Comparison of ENCODE assay signal across 28 cellular contexts in genomic region chr7:1703475-1704325, GRCh38. TPM values are rescaled to one million over a fixed set of nuclear protein-coding genes. Genes with fewer than 3 reads are reported as not detected.
A peak's percentile ranks its signal among the peaks of the same experiment; 100 is the strongest.
DNase-seq lines count a peak whose midpoint lies in the region; ATAC-seq, FAIRE-seq and TF ChIP-seq lines count a peak whose summit lies in the region.
"Had no signal": no experiment of that assay in that cellular context is flagged by ENCODE, and none has a peak within 500 bp of the region (broad histone marks: within the 10 kb centered on the region; RNA-seq: fewer than 3 reads in every experiment).

No MANE protein-coding gene starts in this region.

- H3K4me3 Mint-ChIP-seq in activated CD8-positive, alpha-beta T cell treated with anti-CD3 and anti-CD28 coated beads, Interleukin-2, amount 10 ng/mL, durations not matched to agents 7 days and 5 days: no peak overlapping the region
- H3K4me3 Mint-ChIP-seq: activated naive CD8-positive, alpha-beta T cell treated with anti-CD3 and anti-CD28 coated beads for 36 hours; activated T-cell treated with anti-CD3 and anti-CD28 coated beads, Interleukin-2, amount 50 U/mL, for 4 hours; brain; IgD-negative memory B cell; immature natural killer cell; stimulated activated naive CD8-positive, alpha-beta T cell treated with anti-CD3 and anti-CD28 coated beads, Interleukin-15, amount 100 ng/mL, for 72 hours; T-helper 1 cell treated with Interleukin-12 subunit alpha and Interleukin-12 subunit beta and Interleukin-4 antibody, amounts not matched to agents 30 μg/mL and 1 μg/mL, for 36 hours had no signal

- H3K27me3 ChIP-seq in NT2/D1 (ENCODE audit: insufficient read depth, insufficient read length) (peaks cover 18% of the 10 kb centered on the region), upper lobe of right lung (no peaks in the 10 kb centered on the region)
- H3K27me3 ChIP-seq: heart left ventricle, SJCRH30, upper lobe of left lung had no signal

- peaks cover 36% of the 10 kb centered on the region for H3K9me3 ChIP-seq in NT2/D1 (ENCODE audit: insufficient read depth, low read length)
- no peaks in the 10 kb centered on the region for H3K9me3 ChIP-seq in kidney (ENCODE audit: control insufficient read depth in 1 of 2, low read length in 2 of 2)
- peaks cover 6% of the 10 kb centered on the region for H3K9me3 ChIP-seq in upper lobe of right lung
- H3K9me3 ChIP-seq: SJCRH30 had no signal

- peak overlapping the region; percentile 59 for H3K9ac ChIP-seq in NT2/D1 (ENCODE audit: insufficient read length, low read depth)
- no peak overlapping the region for H3K9ac ChIP-seq in kidney (ENCODE audit: low read length in 2 of 2)

- CTCF ChIA-PET in activated CD8-positive, alpha-beta T cell treated with anti-CD3 and anti-CD28 coated beads, Interleukin-2, amount 10 ng/mL, durations not matched to agents 7 days and 5 days (lab: Charles Lee): interaction anchor here (1.1 kb wide), 1 partner anchor 11 kb away, joined by 3 read pairs; no protein-coding TSS in a partner anchor

- intact Hi-C loops in kidney (cut with DNase I): no loop called here
- intact Hi-C loops in upper lobe of right lung (cut with DNase I): no loop called here

- no peaks in the 10 kb centered on the region for H3K36me3 Mint-ChIP-seq in activated CD8-positive, alpha-beta T cell treated with anti-CD3 and anti-CD28 coated beads, Interleukin-2, amount 10 ng/mL, durations not matched to agents 7 days and 5 days (ENCODE audit: low read depth)
- H3K36me3 Mint-ChIP-seq: activated naive CD8-positive, alpha-beta T cell treated with anti-CD3 and anti-CD28 coated beads for 36 hours; IgD-negative memory B cell; immature natural killer cell had no signal

- H3K27ac ChIP-seq in kidney (ENCODE audit: low read depth in 2 of 2, low read length in 2 of 2) (no peak overlapping the region), upper lobe of right lung (no peak overlapping the region)
- H3K27ac ChIP-seq: A549, heart left ventricle, HL-60, SJCRH30, upper lobe of left lung had no signal

- no peak overlapping the region for H3K27ac Mint-ChIP-seq in activated CD8-positive, alpha-beta T cell treated with anti-CD3 and anti-CD28 coated beads, Interleukin-2, amount 10 ng/mL, durations not matched to agents 7 days and 5 days
- H3K27ac Mint-ChIP-seq: activated naive CD8-positive, alpha-beta T cell treated with anti-CD3 and anti-CD28 coated beads for 36 hours; IgD-negative memory B cell; immature natural killer cell; stimulated activated naive CD8-positive, alpha-beta T cell treated with anti-CD3 and anti-CD28 coated beads, Interleukin-15, amount 100 ng/mL, for 72 hours; T-helper 1 cell treated with Interleukin-12 subunit alpha and Interleukin-12 subunit beta and Interleukin-4 antibody, amounts not matched to agents 30 μg/mL and 1 μg/mL, for 36 hours had no signal

- H3K4me1 ChIP-seq in NT2/D1 (ENCODE audit: insufficient read depth, insufficient read length) (peaks cover 34% of the 10 kb centered on the region), kidney (ENCODE audit: control insufficient read depth in 1 of 2, insufficient read depth in 1 of 2, low read depth in 1 of 2, low read length in 2 of 2) (no peaks in the 10 kb centered on the region), upper lobe of right lung (no peaks in the 10 kb centered on the region)
- H3K4me1 ChIP-seq: A549, heart left ventricle, SJCRH30, upper lobe of left lung had no signal

- no peaks in the 10 kb centered on the region for H3K4me1 Mint-ChIP-seq in activated CD8-positive, alpha-beta T cell treated with anti-CD3 and anti-CD28 coated beads, Interleukin-2, amount 10 ng/mL, durations not matched to agents 7 days and 5 days (ENCODE audit: low read depth)
- H3K4me1 Mint-ChIP-seq: activated naive CD8-positive, alpha-beta T cell treated with anti-CD3 and anti-CD28 coated beads for 36 hours; immature natural killer cell; stimulated activated naive CD8-positive, alpha-beta T cell treated with anti-CD3 and anti-CD28 coated beads, Interleukin-15, amount 100 ng/mL, for 72 hours had no signal

- H3K9me3 Mint-ChIP-seq in activated CD8-positive, alpha-beta T cell treated with anti-CD3 and anti-CD28 coated beads, Interleukin-2, amount 10 ng/mL, durations not matched to agents 7 days and 5 days (ENCODE audit: insufficient read depth): peaks cover 12% of the 10 kb centered on the region

- TF ChIP-seq CTCF in kidney (IDR thresholded peaks at IDR 0.05; ENCODE audit: borderline replicate concordance, extremely low read depth, insufficient read depth): no peak
- no peak for TF ChIP-seq CTCF in upper lobe of right lung (IDR thresholded peaks at IDR 0.05)

- H3K36me3 ChIP-seq in NT2/D1 (ENCODE audit: insufficient read depth, insufficient read length, low read length): peaks cover 20% of the 10 kb centered on the region
- no peaks in the 10 kb centered on the region for H3K36me3 ChIP-seq in kidney (ENCODE audit: control insufficient read depth in 1 of 2, insufficient read depth in 2 of 2, low read length in 2 of 2)
- H3K36me3 ChIP-seq in upper lobe of right lung: no peaks in the 10 kb centered on the region
- H3K36me3 ChIP-seq: heart left ventricle, SJCRH30, upper lobe of left lung had no signal

- peak; percentile 49 for DNase-seq in activated effector memory CD4-positive, alpha-beta T cell treated with anti-CD3 and anti-CD28 coated beads, Interleukin-2, amount 50 U/mL, for 16 hours
- DNase-seq in activated effector memory CD4-positive, alpha-beta T cell treated with Interleukin-2 at 50 U/mL for 16 hours: no peak
- DNase-seq in NT2/D1 (ENCODE audit: low read depth, low spot score) (no peak), kidney (peak; percentile 48), upper lobe of right lung (peak; percentile 50), NCI-H526 treated with DMSO at 0.1 percent for 48 hours (lab: John Stamatoyannopoulos, UW) (no peak)
- DNase-seq in activated CD8-positive, alpha-beta T cell treated with anti-CD3 and anti-CD28 coated beads, Interleukin-2, amount 10 ng/mL, durations not matched to agents 7 days and 5 days: no peak
- DNase-seq: activated CD4-positive, alpha-beta T cell treated with anti-CD3 and anti-CD28 coated beads, Interleukin-2, amount 50 U/mL, for 48 hours; activated naive CD8-positive, alpha-beta T cell treated with anti-CD3 and anti-CD28 coated beads for 36 hours; activated T-cell treated with anti-CD3 and anti-CD28 coated beads, Interleukin-2, amount 50 U/mL, for 4 hours; immature natural killer cell; left ventricle myocardium superior; MM.1S; NCI-H1436 treated with DMSO at 0.1 percent for 48 hours; NCI-H2171; SJCRH30; stimulated activated CD4-positive, alpha-beta T cell treated with anti-CD3 and anti-CD28 coated beads, Interleukin-4, amount 100 ng/mL, for 4 hours had no signal

- FAIRE-seq in kidney (lab: Jason Lieb, UNC): no peak
- FAIRE-seq: A549, colon, endometrium had no signal

- peaks cover 4% of the 10 kb centered on the region for H3K27me3 Mint-ChIP-seq in activated CD8-positive, alpha-beta T cell treated with anti-CD3 and anti-CD28 coated beads, Interleukin-2, amount 10 ng/mL, durations not matched to agents 7 days and 5 days (ENCODE audit: low read depth)

- POLR2A ChIA-PET in activated CD8-positive, alpha-beta T cell treated with anti-CD3 and anti-CD28 coated beads, Interleukin-2, amount 10 ng/mL, durations not matched to agents 7 days and 5 days (lab: Charles Lee): no interaction called here

- no peak for ATAC-seq in upper lobe of right lung
- ATAC-seq in HG03442 (IDR thresholded peaks at IDR 0.05; ENCODE audit: unreplicated experiment): no peak
- ATAC-seq in activated CD8-positive, alpha-beta T cell treated with anti-CD3 and anti-CD28 coated beads, Interleukin-2, amount 10 ng/mL, durations not matched to agents 7 days and 5 days: no peak
- ATAC-seq: activated T-cell treated with anti-CD3 and anti-CD28 coated beads, Interleukin-2, amount 50 U/mL, for 4 hours; left ventricle myocardium superior had no signal

- H3K4me3 ChIP-seq in NT2/D1 (ENCODE audit: insufficient read length, low read depth): no peak overlapping the region
- no peak overlapping the region for H3K4me3 ChIP-seq in kidney (ENCODE audit: low read length in 2 of 2)
- no peak overlapping the region for H3K4me3 ChIP-seq in upper lobe of right lung
- H3K4me3 ChIP-seq: A549, heart left ventricle, SJCRH30, upper lobe of left lung had no signal

RNA-seq across cellular contexts. Expression of gene ELFN1, which starts 33.6 kb away (rescaled TPM):
- total RNA-seq in kidney: 3.8 TPM
- polyA plus RNA-seq in kidney (ENCODE audit: insufficient read depth, low read depth, low replicate concordance): 3.5 TPM
- 4.3 TPM for total RNA-seq in upper lobe of right lung
- total RNA-seq in activated CD8-positive, alpha-beta T cell treated with anti-CD3 and anti-CD28 coated beads, Interleukin-2, amount 10 ng/mL, durations not matched to agents 7 days and 5 days: not detected

Comparison
In these comparisons a context has a peak if more than half of its experiments do, and no peak if none do; other contexts are left out.
1. DNase-seq: peak in activated effector memory CD4-positive, alpha-beta T cell treated with anti-CD3 and anti-CD28 coated beads, Interleukin-2, amount 50 U/mL, for 16 hours (single experiment), kidney (single experiment) and upper lobe of right lung (single experiment); none in activated effector memory CD4-positive, alpha-beta T cell treated with Interleukin-2 at 50 U/mL for 16 hours (single experiment), NT2/D1 (single experiment), NCI-H526 treated with DMSO at 0.1 percent for 48 hours (single experiment) and activated CD8-positive, alpha-beta T cell treated with anti-CD3 and anti-CD28 coated beads, Interleukin-2, amount 10 ng/mL, durations not matched to agents 7 days and 5 days (single experiment).